ENCODE assay signal across 10 cellular contexts in the genomic region with DNA sequence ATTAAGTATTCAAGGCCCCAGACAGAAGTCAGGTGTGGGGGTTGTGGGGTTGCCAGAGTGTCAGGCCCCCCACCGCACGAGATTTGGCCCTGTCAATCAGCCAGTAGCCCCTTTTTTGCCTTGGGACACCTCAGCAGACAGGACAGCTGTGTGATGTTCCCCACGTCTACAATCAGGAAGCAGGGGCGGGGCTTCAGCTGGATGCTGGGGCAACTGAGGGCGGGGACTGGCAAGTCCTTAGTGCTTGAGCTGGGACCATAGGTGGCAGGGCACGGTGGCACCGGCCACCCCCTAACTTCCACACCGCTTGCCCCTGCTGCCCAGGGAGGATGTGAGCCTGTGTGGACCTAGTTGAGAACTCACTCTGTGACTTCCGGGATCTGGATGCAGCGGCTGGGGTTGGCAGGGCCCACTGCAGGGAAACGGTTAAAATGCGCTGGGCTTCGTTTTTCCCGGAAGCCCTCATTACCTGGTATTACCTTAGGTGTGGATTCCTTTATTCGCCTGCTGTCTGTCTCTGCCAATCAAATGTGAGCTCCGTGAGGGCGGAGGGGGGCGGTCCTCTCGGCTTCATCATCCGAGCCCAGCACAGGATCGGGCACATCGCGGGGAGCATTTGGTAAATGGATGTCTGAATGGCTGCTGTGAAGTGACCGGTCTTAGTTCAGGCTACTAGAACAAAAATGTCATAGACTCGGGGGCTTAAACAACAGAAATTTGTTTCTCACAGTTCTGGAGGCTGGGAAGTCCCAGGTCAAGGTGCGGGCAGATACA. TPM values are rescaled to one million over a fixed set of nuclear protein-coding genes. Genes with fewer than 3 reads are reported as not detected.
DNase-seq lines count a peak whose midpoint lies in the region; ATAC-seq, FAIRE-seq and TF ChIP-seq lines count a peak whose summit lies in the region.
"Had no signal": no experiment of that assay in that cellular context is flagged by ENCODE, and none has a peak within 500 bp of the region (broad histone marks: within the 10 kb centered on the region; RNA-seq: fewer than 3 reads in every experiment).

No MANE protein-coding gene starts in this region.

- H3K27ac ChIP-seq in HepG2 (ENCODE audit: extremely low read length, insufficient read depth, low read length) (no peak overlapping the region), ascending aorta (no peak overlapping the region)
- H3K27ac ChIP-seq: thoracic aorta had no signal

- H3K4me3 ChIP-seq in HepG2 (replicated peaks in 1 of 3; ENCODE audit: insufficient read depth in 1 of 3, low read depth in 2 of 3, low read length in 3 of 3) (peak overlapping the region in 1 of 3 experiments; percentile 23; a peak in 1 of 6 replicates), ascending aorta (no peak overlapping the region)
- H3K4me3 ChIP-seq: thoracic aorta had no signal

- no peak for TF ChIP-seq EP300 in HepG2 (IDR thresholded peaks at IDR 0.05; ENCODE audit: low read depth in 2 of 2, low read length in 2 of 2)
- no peak for TF ChIP-seq EP300 in HepG2 (CRISPR knock-in tag; IDR thresholded peaks at IDR 0.05; ENCODE audit: borderline replicate concordance)

- peak overlapping the region; percentile 47; the same call in 1 of the 2 replicates for H3K4me2 ChIP-seq in HepG2 (ENCODE audit: low read depth, low read length)

- TF ChIP-seq RAD21 in HepG2 (CRISPR knock-in tag; IDR thresholded peaks at IDR 0.05), result no peak

- H3K9me3 Mint-ChIP-seq in IgD-negative memory B cell, result peaks cover 0 to 1% (median 0%) of the 10 kb centered on the region in 3 donors
- H3K9me3 Mint-ChIP-seq in WTC11, result 0 out of 2 replicates have a peak, but pooled peaks cover 6% of the 10 kb centered on the region

- H3K27me3 ChIP-seq in HepG2 (ENCODE audit: control insufficient read depth in 1 of 2, insufficient read depth in 2 of 2, low read length in 2 of 2) (0 out of 5 replicates have a peak, but pooled peaks cover 0 to 6% of the 10 kb centered on the region in 2 experiments), ascending aorta (no peaks in the 10 kb centered on the region)

- H4K20me1 ChIP-seq in HepG2 (ENCODE audit: insufficient read depth, low read length), result no peaks in the 10 kb centered on the region

- H3K9me3 ChIP-seq in HepG2 (ENCODE audit: low read length) (no peaks in the 10 kb centered on the region), ascending aorta (no peaks in the 10 kb centered on the region)
- H3K9me3 ChIP-seq: thoracic aorta had no signal

- no peak for TF ChIP-seq POLR2A in HepG2 (IDR thresholded peaks at IDR 0.05; ENCODE audit: insufficient read depth in 1 of 2, low read depth in 2 of 2, low read length in 2 of 2)

- FAIRE-seq in HepG2 (lab: Jason Lieb, UNC), result no peak

- peaks cover 4 to 11% (median 4%) of the 10 kb centered on the region in 3 donors for H3K4me1 Mint-ChIP-seq in IgD-negative memory B cell
- H3K4me1 Mint-ChIP-seq in WTC11, result peaks cover 13% of the 10 kb centered on the region

- no peak overlapping the region for H2AFZ ChIP-seq in HepG2 (ENCODE audit: low read length)

- peaks cover 2% of the 10 kb centered on the region for H3K27me3 Mint-ChIP-seq in IgD-negative memory B cell
- H3K27me3 Mint-ChIP-seq in WTC11 (ENCODE audit: low read depth), result peaks cover 27% of the 10 kb centered on the region

- H3K36me3 ChIP-seq in HepG2 (replicated peaks in 1 of 2; ENCODE audit: control insufficient read depth in 1 of 2, insufficient read depth in 2 of 2, low read length in 2 of 2) (no peaks in the 10 kb centered on the region), ascending aorta (no peaks in the 10 kb centered on the region)
- H3K36me3 ChIP-seq: thoracic aorta had no signal

- no peaks in the 10 kb centered on the region for H3K36me3 Mint-ChIP-seq in IgD-negative memory B cell
- H3K36me3 Mint-ChIP-seq in WTC11, result no peaks in the 10 kb centered on the region

- POLR2A ChIA-PET in WTC11 (lab: Charles Lee) (no interaction called here), HepG2 (lab: Yijun Ruan, JAX) (interaction anchor here (1.2 to 2.5 kb wide), 2 partner anchors 7 to 126 kb away, joined by 4 to 27 read pairs; a partner anchor contains a TSS)

- no TSS peak for BruUV-seq in HepG2 (replicated peaks; lab: Mats Ljungman, UMichigan)

- no peaks in the 10 kb centered on the region for H3K79me2 ChIP-seq in HepG2 (ENCODE audit: insufficient read depth, low read length)

- in situ Hi-C loops in HepG2 (cut with HindIII; ENCODE audit: extremely low pct_ligation_motif_present, low pct_unique_long_range_greater_than_20kb), result no loop called here

- DNase-seq in CD1c-positive myeloid dendritic cell (ENCODE audit: extremely low spot score) (peak; percentile 53), WTC11 (ENCODE audit: low spot score) (peak; percentile 47), HepG2 (ENCODE audit: low spot score) (no peak), dedifferentiated amniotic fluid mesenchymal stem cell (ENCODE audit: extremely low spot score) (no peak), HuH-7.5 (ENCODE audit: low spot score) (no peak), ascending aorta (ENCODE audit: low spot score in 2 of 2) (no peak), DMS153 treated with DMSO at 0.1 percent for 48 hours (lab: John Stamatoyannopoulos, UW; ENCODE audit: unreplicated experiment) (no peak)

- CTCF ChIA-PET in WTC11 (lab: Charles Lee) (interaction anchor here (0.7 to 4.6 kb wide), 20 partner anchors 9 to 216 kb away, joined by 3 to 63 read pairs (median 6); a partner anchor contains a TSS), HepG2 (lab: Yijun Ruan, JAX; ENCODE audit: low intra/inter-chr PET ratio, low total read pairs) (interaction anchor here (0.7 to 2.9 kb wide), 4 partner anchors 26 to 157 kb away, joined by 3 to 50 read pairs (median 4); a partner anchor contains a TSS)

- intact Hi-C loops in HepG2 (cut with micrococcal nuclease; ENCODE audit: unreplicated experiment), result no loop called here
- intact Hi-C loops in ascending aorta (cut with DNase I), result no loop called here

- 58% methylated on average over 22 of the region's 26 CpGs for WGBS in HepG2 (ENCODE audit: low lambda C conversion rate)

- H3K4me1 ChIP-seq in HepG2 (ENCODE audit: insufficient read depth, low read length) (peaks cover 29% of the 10 kb centered on the region), ascending aorta (no peaks in the 10 kb centered on the region)

- ATAC-seq in WTC11 (peak; percentile 18; the same call in 1 of the 2 replicates), HepG2 (peak; percentile 22; the same call in 2 of the 3 replicates)

- peak overlapping the region in 1 of 4 donors; percentile 24 for H3K4me3 Mint-ChIP-seq in IgD-negative memory B cell
- H3K4me3 Mint-ChIP-seq in WTC11, result no peak overlapping the region

- no peak overlapping the region for H3K9ac ChIP-seq in HepG2 (ENCODE audit: insufficient read depth, low read depth, low read length)

- TF ChIP-seq CTCF in WTC11 (IDR thresholded peaks at IDR 0.05) (no peak), HepG2 (CRISPR knock-in tag; IDR thresholded peaks at IDR 0.05) (no peak), ascending aorta (IDR thresholded peaks at IDR 0.05) (no peak)

- H3K27ac Mint-ChIP-seq in IgD-negative memory B cell, result peak overlapping the region in 2 of 3 donors; percentile 35 to 46
- H3K27ac Mint-ChIP-seq in WTC11, result no peak overlapping the region

RNA-seq across cellular contexts. Expression of a gene that starts 7.5 kb away (rescaled TPM):
- polyA plus RNA-seq in IgD-negative memory B cell (34.5 TPM), HepG2 (2011; rRNA removed) (92.6 and 110 TPM in 2 replicates)
- total RNA-seq in WTC11 (2021) (86.6 to 104 TPM (median 87.6 TPM) in 3 replicates), HepG2 (2016; rRNA removed; fragmentation: Illumina TruSeq; extraction: Trizol) (43.4 and 66.9 TPM in 2 replicates), ascending aorta (25.9 TPM)
- total RNA-seq in HepG2 (2016; cell fraction: cytosol; rRNA removed; fragmentation: Illumina TruSeq; extraction: Trizol; ENCODE audit: low read depth), result 11.7 and 12.3 TPM in 2 replicates
- total RNA-seq in HepG2 (2016; cell fraction: insoluble cytoplasmic fraction; rRNA removed; fragmentation: Illumina TruSeq; extraction: Trizol), result 37.9 and 65.5 TPM in 2 replicates
- total RNA-seq in HepG2 (2016; cell fraction: membrane; rRNA removed; fragmentation: Illumina TruSeq; extraction: Trizol), result 20.2 and 20.6 TPM in 2 replicates
- 76.0 and 76.7 TPM in 2 replicates for total RNA-seq in HepG2 (2016; cell fraction: nucleus; rRNA removed; fragmentation: Illumina TruSeq; extraction: Trizol)
- 46.1 and 57.8 TPM in 2 replicates for polyA plus RNA-seq in HepG2 (2011; cell fraction: cytosol; rRNA removed)
- polyA plus RNA-seq in HepG2 (2011; cell fraction: nucleus; rRNA removed), result 477 and 487 TPM in 2 replicates
- polyA plus RNA-seq in HepG2 (2012), result 45.0 and 56.0 TPM in 2 replicates
- 5.5 and 5.8 TPM in 2 replicates for polyA plus RNA-seq in HepG2 (2016; cell fraction: cytosol; fragmentation: Illumina TruSeq; extraction: Trizol; ENCODE audit: low read depth)
- polyA plus RNA-seq in HepG2 (2016; cell fraction: insoluble cytoplasmic fraction; fragmentation: Illumina TruSeq; extraction: Trizol; ENCODE audit: low read depth), result 45.6 and 51.5 TPM in 2 replicates
- 13.2 and 13.8 TPM in 2 replicates for polyA plus RNA-seq in HepG2 (2016; cell fraction: membrane; fragmentation: Illumina TruSeq; extraction: Trizol; ENCODE audit: low read depth)
- polyA plus RNA-seq in HepG2 (2016; cell fraction: nucleus; fragmentation: Illumina TruSeq; extraction: Trizol; ENCODE audit: insufficient read depth, low read depth), result 196 and 212 TPM in 2 replicates
- polyA minus RNA-seq in HepG2 (2011; rRNA and poly(A)+ RNA removed; ENCODE audit: low replicate concordance), result 27.9 and 79.3 TPM in 2 replicates
- polyA minus RNA-seq in HepG2 (2011; cell fraction: cytosol; rRNA and poly(A)+ RNA removed), result 24.3 and 26.7 TPM in 2 replicates
- polyA minus RNA-seq in HepG2 (2011; cell fraction: nucleus; rRNA and poly(A)+ RNA removed), result 98.5 and 99.1 TPM in 2 replicates

RNA-seq across cellular contexts. Expression of a gene that starts 38.5 kb away (rescaled TPM):
- polyA plus RNA-seq in IgD-negative memory B cell (not detected), HepG2 (2011; rRNA removed) (0.63 and 0.81 TPM in 2 replicates)
- total RNA-seq in WTC11 (2021) (6.6 to 10.4 TPM (median 8.1 TPM) in 3 replicates), HepG2 (2016; rRNA removed; fragmentation: Illumina TruSeq; extraction: Trizol) (0.62 and 1.5 TPM in 2 replicates), ascending aorta (not detected)
- total RNA-seq in HepG2 (2016; cell fraction: cytosol; rRNA removed; fragmentation: Illumina TruSeq; extraction: Trizol; ENCODE audit: low read depth), result 0.35 and 0.40 TPM in 2 replicates
- total RNA-seq in HepG2 (2016; cell fraction: insoluble cytoplasmic fraction; rRNA removed; fragmentation: Illumina TruSeq; extraction: Trizol), result 0.55 and 1.2 TPM in 2 replicates
- total RNA-seq in HepG2 (2016; cell fraction: membrane; rRNA removed; fragmentation: Illumina TruSeq; extraction: Trizol), result 0.83 and 1.2 TPM in 2 replicates
- 1.6 and 1.7 TPM in 2 replicates for total RNA-seq in HepG2 (2016; cell fraction: nucleus; rRNA removed; fragmentation: Illumina TruSeq; extraction: Trizol)
- 0.19 and 0.34 TPM in 2 replicates for polyA plus RNA-seq in HepG2 (2011; cell fraction: cytosol; rRNA removed)
- 5.0 and 7.7 TPM in 2 replicates for polyA plus RNA-seq in HepG2 (2011; cell fraction: nucleus; rRNA removed)
- polyA plus RNA-seq in HepG2 (2012), result 1.2 and 1.6 TPM in 2 replicates
- 1.0 and 1.1 TPM in 2 replicates for polyA plus RNA-seq in HepG2 (2016; cell fraction: cytosol; fragmentation: Illumina TruSeq; extraction: Trizol; ENCODE audit: low read depth)
- polyA plus RNA-seq in HepG2 (2016; cell fraction: insoluble cytoplasmic fraction; fragmentation: Illumina TruSeq; extraction: Trizol; ENCODE audit: low read depth), result 1.5 and 2.0 TPM in 2 replicates
- polyA plus RNA-seq in HepG2 (2016; cell fraction: membrane; fragmentation: Illumina TruSeq; extraction: Trizol; ENCODE audit: low read depth), result 1.9 TPM in 2 replicates
- 7.7 and 8.2 TPM in 2 replicates for polyA plus RNA-seq in HepG2 (2016; cell fraction: nucleus; fragmentation: Illumina TruSeq; extraction: Trizol; ENCODE audit: insufficient read depth, low read depth)
- 0.70 TPM in 1 of 2 replicates, not detected in the other for polyA minus RNA-seq in HepG2 (2011; rRNA and poly(A)+ RNA removed; ENCODE audit: low replicate concordance)
- polyA minus RNA-seq in HepG2 (2011; cell fraction: cytosol; rRNA and poly(A)+ RNA removed), result not detected in 2 replicates
- polyA minus RNA-seq in HepG2 (2011; cell fraction: nucleus; rRNA and poly(A)+ RNA removed), result 0.50 and 1.2 TPM in 2 replicates

RNA-seq across cellular contexts. Expression of a gene that starts 44.8 kb away (rescaled TPM):
- polyA plus RNA-seq in IgD-negative memory B cell (0.74 TPM), HepG2 (2011; rRNA removed) (0.15 and 0.26 TPM in 2 replicates)
- total RNA-seq in WTC11 (2021) (0.41 to 0.78 TPM (median 0.77 TPM) in 3 replicates), HepG2 (2016; rRNA removed; fragmentation: Illumina TruSeq; extraction: Trizol) (0.51 TPM in 1 of 2 replicates, not detected in the other), ascending aorta (not detected)
- not detected in 2 replicates for total RNA-seq in HepG2 (2016; cell fraction: cytosol; rRNA removed; fragmentation: Illumina TruSeq; extraction: Trizol; ENCODE audit: low read depth)
- total RNA-seq in HepG2 (2016; cell fraction: insoluble cytoplasmic fraction; rRNA removed; fragmentation: Illumina TruSeq; extraction: Trizol), result 0.24 and 0.56 TPM in 2 replicates
- 0.15 and 0.52 TPM in 2 replicates for total RNA-seq in HepG2 (2016; cell fraction: membrane; rRNA removed; fragmentation: Illumina TruSeq; extraction: Trizol)
- 0.28 TPM in 1 of 2 replicates, not detected in the other for total RNA-seq in HepG2 (2016; cell fraction: nucleus; rRNA removed; fragmentation: Illumina TruSeq; extraction: Trizol)
- polyA plus RNA-seq in HepG2 (2011; cell fraction: cytosol; rRNA removed), result 0.15 and 0.18 TPM in 2 replicates
- 0.19 and 0.26 TPM in 2 replicates for polyA plus RNA-seq in HepG2 (2011; cell fraction: nucleus; rRNA removed)
- 0.19 and 0.80 TPM in 2 replicates for polyA plus RNA-seq in HepG2 (2012)
- polyA plus RNA-seq in HepG2 (2016; cell fraction: cytosol; fragmentation: Illumina TruSeq; extraction: Trizol; ENCODE audit: low read depth), result 0.09 and 0.19 TPM in 2 replicates
- 0.21 and 0.30 TPM in 2 replicates for polyA plus RNA-seq in HepG2 (2016; cell fraction: insoluble cytoplasmic fraction; fragmentation: Illumina TruSeq; extraction: Trizol; ENCODE audit: low read depth)
- 0.19 and 0.32 TPM in 2 replicates for polyA plus RNA-seq in HepG2 (2016; cell fraction: membrane; fragmentation: Illumina TruSeq; extraction: Trizol; ENCODE audit: low read depth)
- polyA plus RNA-seq in HepG2 (2016; cell fraction: nucleus; fragmentation: Illumina TruSeq; extraction: Trizol; ENCODE audit: insufficient read depth, low read depth), result 0.49 TPM in 1 of 2 replicates, not detected in the other
- 0.35 and 0.42 TPM in 2 replicates for polyA minus RNA-seq in HepG2 (2011; rRNA and poly(A)+ RNA removed; ENCODE audit: low replicate concordance)
- polyA minus RNA-seq in HepG2 (2011; cell fraction: cytosol; rRNA and poly(A)+ RNA removed), result not detected in 2 replicates
- 0.13 TPM in 1 of 2 replicates, not detected in the other for polyA minus RNA-seq in HepG2 (2011; cell fraction: nucleus; rRNA and poly(A)+ RNA removed)
- total RNA-seq: pulmonary artery endothelial cell, thoracic aorta had no signal

Comparison
In these comparisons a context has a peak if more than half of its experiments do, and no peak if none do; other contexts are left out.
1. DNase-seq: peak in CD1c-positive myeloid dendritic cell (single experiment) and WTC11 (single experiment); none in HepG2 (single experiment), dedifferentiated amniotic fluid mesenchymal stem cell (single experiment), HuH-7.5 (single experiment), ascending aorta (0 of 2) and DMS153 treated with DMSO at 0.1 percent for 48 hours (single experiment).